In genomic region chr13:75135325-75135825, GRCh38 we compare ENCODE assay signal across 15 cellular contexts.
DNase-seq lines count a peak whose midpoint lies in the region; ATAC-seq and TF ChIP-seq lines count a peak whose summit lies in the region.
"Had no signal": no experiment of that assay in that cellular context is flagged by ENCODE, and none has a peak within 500 bp of the region (broad histone marks: within the 10 kb centered on the region; RNA-seq: fewer than 3 reads in every experiment).

No MANE protein-coding gene starts in this region.

- H3K9me3 ChIP-seq in adipocyte (ENCODE audit: control insufficient read depth, low read length): peaks cover 18% of the 10 kb centered on the region

- H3K4me1 ChIP-seq in adipocyte (ENCODE audit: control insufficient read depth, insufficient read depth, low read length): no peaks in the 10 kb centered on the region
- H3K4me1 ChIP-seq: lower lobe of right lung had no signal

- no peaks in the 10 kb centered on the region for H3K36me3 Mint-ChIP-seq in T-helper 2 cell treated with Interferon-gamma antibody and Interleukin-4, amounts not matched to agents 5 μg/mL and 100 μg/mL, for 36 hours (ENCODE audit: low read depth)

- no peak overlapping the region for H3K9ac ChIP-seq in adipocyte (ENCODE audit: low read length)

- no peak for ATAC-seq in GM18505 (IDR thresholded peaks at IDR 0.05; ENCODE audit: unreplicated experiment)
- no peak for ATAC-seq in HG03378 (IDR thresholded peaks at IDR 0.05; ENCODE audit: unreplicated experiment)
- ATAC-seq: activated T-helper 17 cell treated with anti-CD3 and anti-CD28 coated beads, Interleukin-2, amount 50 U/mL, for 72 hours; lower lobe of right lung; Panc1; WTC11 had no signal

- TF ChIP-seq POLR2A in GM18505 (IDR thresholded peaks at IDR 0.05; ENCODE audit: borderline replicate concordance, extremely low read depth, insufficient read depth, insufficient read length): no peak

- no peaks in the 10 kb centered on the region for H3K27me3 ChIP-seq in adipocyte (replicated peaks; ENCODE audit: control insufficient read depth, insufficient read depth, low read length)
- H3K27me3 ChIP-seq: ovary had no signal

- no peaks in the 10 kb centered on the region for H3K4me1 Mint-ChIP-seq in T-helper 2 cell treated with Interferon-gamma antibody and Interleukin-4, amounts not matched to agents 5 μg/mL and 100 μg/mL, for 36 hours (ENCODE audit: low read depth)
- H3K4me1 Mint-ChIP-seq: activated T-helper 17 cell treated with anti-CD3 and anti-CD28 coated beads, Interleukin-2, amount 50 U/mL, for 72 hours; WTC11 had no signal

- no peak overlapping the region for H3K4me3 Mint-ChIP-seq in T-helper 2 cell treated with Interferon-gamma antibody and Interleukin-4, amounts not matched to agents 5 μg/mL and 100 μg/mL, for 36 hours
- H3K4me3 Mint-ChIP-seq: activated T-helper 17 cell treated with anti-CD3 and anti-CD28 coated beads, Interleukin-2, amount 50 U/mL, for 72 hours; WTC11 had no signal

- no peak overlapping the region for H3K4me3 ChIP-seq in HFF-Myc (replicated peaks; ENCODE audit: low read depth, low read length)
- H3K4me3 ChIP-seq in adipocyte (ENCODE audit: low read length): no peak overlapping the region
- no peak overlapping the region for H3K4me3 ChIP-seq in foreskin fibroblast (ENCODE audit: low read depth in 1 of 2, low read length in 2 of 2)
- H3K4me3 ChIP-seq: lower lobe of right lung, ovary had no signal

- DNase-seq in A172 (ENCODE audit: low spot score) (peak; percentile 97), HFF-Myc (ENCODE audit: extremely low read depth, low read depth) (peak; percentile 69), adipocyte (ENCODE audit: low read depth) (peak; percentile 81), foreskin fibroblast (peak; percentile 96), NCI-H1048 (lab: John Stamatoyannopoulos, UW) (no peak)
- no peak for DNase-seq in T-helper 2 cell treated with Interferon-gamma antibody and Interleukin-4, amounts not matched to agents 5 μg/mL and 100 μg/mL, for 36 hours (ENCODE audit: low spot score)
- DNase-seq: cerebellar nuclear complex; lower lobe of right lung; ovary; stimulated activated CD4-positive, alpha-beta T cell treated with anti-CD3 and anti-CD28 coated beads, Interleukin-4, amount 100 ng/mL, for 24 hours had no signal

- TF ChIP-seq CTCF in HFF-Myc (IDR thresholded peaks at IDR 0.05; ENCODE audit: low read depth, low read length, missing control alignments) (no peak), foreskin fibroblast (IDR thresholded peaks at IDR 0.05; ENCODE audit: low read depth, low read length) (no peak)

- H3K9me3 Mint-ChIP-seq in T-helper 2 cell treated with Interferon-gamma antibody and Interleukin-4, amounts not matched to agents 5 μg/mL and 100 μg/mL, for 36 hours: no peaks in the 10 kb centered on the region

- peaks cover 2% of the 10 kb centered on the region for H3K27me3 Mint-ChIP-seq in T-helper 2 cell treated with Interferon-gamma antibody and Interleukin-4, amounts not matched to agents 5 μg/mL and 100 μg/mL, for 36 hours (ENCODE audit: low read depth)

- no peaks in the 10 kb centered on the region for H3K36me3 ChIP-seq in adipocyte (ENCODE audit: control insufficient read depth, insufficient read depth, low read length, severe bottlenecking)
- H3K36me3 ChIP-seq: lower lobe of right lung, ovary had no signal

- no peak overlapping the region for H3K27ac Mint-ChIP-seq in T-helper 2 cell treated with Interferon-gamma antibody and Interleukin-4, amounts not matched to agents 5 μg/mL and 100 μg/mL, for 36 hours
- H3K27ac Mint-ChIP-seq: activated T-helper 17 cell treated with anti-CD3 and anti-CD28 coated beads, Interleukin-2, amount 50 U/mL, for 72 hours; WTC11 had no signal

Comparison
In these comparisons a context has a peak if more than half of its experiments do, and no peak if none do; other contexts are left out.
1. DNase-seq: peak in A172 (single experiment), HFF-Myc (single experiment), adipocyte (single experiment) and foreskin fibroblast (2 of 2); none in NCI-H1048 (single experiment) and T-helper 2 cell treated with Interferon-gamma antibody and Interleukin-4, amounts not matched to agents 5 μg/mL and 100 μg/mL, for 36 hours (single experiment).